In the genomic region with DNA sequence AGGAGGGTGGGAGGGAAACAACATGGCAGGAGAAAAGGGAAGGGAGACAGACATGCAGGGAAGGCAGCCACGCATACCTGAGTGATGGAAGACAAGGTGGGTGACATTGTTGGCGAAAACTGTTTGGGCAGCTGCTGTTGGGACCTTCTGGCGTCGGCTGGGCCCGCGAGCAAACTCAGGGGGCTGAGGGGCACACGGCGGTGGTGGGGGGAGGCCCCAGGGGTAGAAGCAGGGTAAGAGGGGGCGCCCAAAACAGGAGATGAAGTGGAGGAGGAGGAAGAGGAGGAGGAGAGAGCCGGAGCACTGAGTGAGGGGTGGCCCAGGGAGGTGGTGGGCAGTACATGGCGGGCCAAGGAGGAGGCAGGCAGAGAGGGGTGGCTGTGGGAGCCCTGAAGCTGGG, we compare ENCODE assay signal across 2 cellular contexts.
TF ChIP-seq lines count a peak whose summit lies in the region.

No MANE protein-coding gene starts in this region.

TF ChIP-seq in K562, 482 proteins besides CTCF, POLR2A, EP300 and RAD21:
- TF ChIP-seq ZNF140 (CRISPR knock-in tag; IDR thresholded peaks at IDR 0.05) = no peak
- TF ChIP-seq, protein P1, sequence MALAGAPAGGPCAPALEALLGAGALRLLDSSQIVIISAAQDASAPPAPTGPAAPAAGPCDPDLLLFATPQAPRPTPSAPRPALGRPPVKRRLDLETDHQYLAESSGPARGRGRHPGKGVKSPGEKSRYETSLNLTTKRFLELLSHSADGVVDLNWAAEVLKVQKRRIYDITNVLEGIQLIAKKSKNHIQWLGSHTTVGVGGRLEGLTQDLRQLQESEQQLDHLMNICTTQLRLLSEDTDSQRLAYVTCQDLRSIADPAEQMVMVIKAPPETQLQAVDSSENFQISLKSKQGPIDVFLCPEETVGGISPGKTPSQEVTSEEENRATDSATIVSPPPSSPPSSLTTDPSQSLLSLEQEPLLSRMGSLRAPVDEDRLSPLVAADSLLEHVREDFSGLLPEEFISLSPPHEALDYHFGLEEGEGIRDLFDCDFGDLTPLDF (CRISPR knock-in tag; IDR thresholded peaks at IDR 0.05) = no peak
- TF ChIP-seq RBFOX2 (IDR thresholded peaks at IDR 0.05; ENCODE audit: low read depth, low read length) = 0 out of 2 replicates have a peak, but pooled peaks have one; percentile 23
- no peak for TF ChIP-seq GTF2A2 (tag; IDR thresholded peaks at IDR 0.05)

TF ChIP-seq in WTC11, 78 proteins besides CTCF, POLR2A, EP300 and RAD21:
- TF ChIP-seq, protein P2, sequence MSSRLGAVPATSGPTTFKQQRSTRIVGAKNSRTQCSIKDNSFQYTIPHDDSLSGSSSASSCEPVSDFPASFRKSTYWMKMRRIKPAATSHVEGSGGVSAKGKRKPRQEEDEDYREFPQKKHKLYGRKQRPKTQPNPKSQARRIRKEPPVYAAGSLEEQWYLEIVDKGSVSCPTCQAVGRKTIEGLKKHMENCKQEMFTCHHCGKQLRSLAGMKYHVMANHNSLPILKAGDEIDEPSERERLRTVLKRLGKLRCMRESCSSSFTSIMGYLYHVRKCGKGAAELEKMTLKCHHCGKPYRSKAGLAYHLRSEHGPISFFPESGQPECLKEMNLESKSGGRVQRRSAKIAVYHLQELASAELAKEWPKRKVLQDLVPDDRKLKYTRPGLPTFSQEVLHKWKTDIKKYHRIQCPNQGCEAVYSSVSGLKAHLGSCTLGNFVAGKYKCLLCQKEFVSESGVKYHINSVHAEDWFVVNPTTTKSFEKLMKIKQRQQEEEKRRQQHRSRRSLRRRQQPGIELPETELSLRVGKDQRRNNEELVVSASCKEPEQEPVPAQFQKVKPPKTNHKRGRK (CRISPR knock-in tag; IDR thresholded peaks at IDR 0.05; ENCODE audit: borderline replicate concordance) = no peak
- TF ChIP-seq, protein P3, sequence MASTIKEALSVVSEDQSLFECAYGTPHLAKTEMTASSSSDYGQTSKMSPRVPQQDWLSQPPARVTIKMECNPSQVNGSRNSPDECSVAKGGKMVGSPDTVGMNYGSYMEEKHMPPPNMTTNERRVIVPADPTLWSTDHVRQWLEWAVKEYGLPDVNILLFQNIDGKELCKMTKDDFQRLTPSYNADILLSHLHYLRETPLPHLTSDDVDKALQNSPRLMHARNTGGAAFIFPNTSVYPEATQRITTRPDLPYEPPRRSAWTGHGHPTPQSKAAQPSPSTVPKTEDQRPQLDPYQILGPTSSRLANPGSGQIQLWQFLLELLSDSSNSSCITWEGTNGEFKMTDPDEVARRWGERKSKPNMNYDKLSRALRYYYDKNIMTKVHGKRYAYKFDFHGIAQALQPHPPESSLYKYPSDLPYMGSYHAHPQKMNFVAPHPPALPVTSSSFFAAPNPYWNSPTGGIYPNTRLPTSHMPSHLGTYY (CRISPR knock-in tag; IDR thresholded peaks at IDR 0.05) = no peak
- TF ChIP-seq, protein P1 (CRISPR knock-in tag; IDR thresholded peaks at IDR 0.05) = no peak
- TF ChIP-seq, protein P4, sequence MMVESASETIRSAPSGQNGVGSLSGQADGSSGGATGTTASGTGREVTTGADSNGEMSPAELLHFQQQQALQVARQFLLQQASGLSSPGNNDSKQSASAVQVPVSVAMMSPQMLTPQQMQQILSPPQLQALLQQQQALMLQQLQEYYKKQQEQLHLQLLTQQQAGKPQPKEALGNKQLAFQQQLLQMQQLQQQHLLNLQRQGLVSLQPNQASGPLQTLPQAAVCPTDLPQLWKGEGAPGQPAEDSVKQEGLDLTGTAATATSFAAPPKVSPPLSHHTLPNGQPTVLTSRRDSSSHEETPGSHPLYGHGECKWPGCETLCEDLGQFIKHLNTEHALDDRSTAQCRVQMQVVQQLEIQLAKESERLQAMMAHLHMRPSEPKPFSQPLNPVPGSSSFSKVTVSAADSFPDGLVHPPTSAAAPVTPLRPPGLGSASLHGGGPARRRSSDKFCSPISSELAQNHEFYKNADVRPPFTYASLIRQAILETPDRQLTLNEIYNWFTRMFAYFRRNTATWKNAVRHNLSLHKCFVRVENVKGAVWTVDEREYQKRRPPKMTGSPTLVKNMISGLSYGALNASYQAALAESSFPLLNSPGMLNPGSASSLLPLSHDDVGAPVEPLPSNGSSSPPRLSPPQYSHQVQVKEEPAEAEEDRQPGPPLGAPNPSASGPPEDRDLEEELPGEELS (CRISPR knock-in tag; IDR thresholded peaks at IDR 0.05) = no peak
- TF ChIP-seq FOXK1 (CRISPR knock-in tag; IDR thresholded peaks at IDR 0.05) (no peak), RELA (CRISPR knock-in tag; IDR thresholded peaks at IDR 0.05; ENCODE audit: borderline replicate concordance) (no peak), ZNF232 (CRISPR knock-in tag; IDR thresholded peaks at IDR 0.05) (no peak), KAT7 (CRISPR knock-in tag; IDR thresholded peaks at IDR 0.05; ENCODE audit: borderline replicate concordance) (no peak), ZNF121 (CRISPR knock-in tag; IDR thresholded peaks at IDR 0.05) (no peak), CREB1 (CRISPR knock-in tag; IDR thresholded peaks at IDR 0.05) (no peak), ETV6 (CRISPR knock-in tag; IDR thresholded peaks at IDR 0.05) (no peak), GTF2I (CRISPR knock-in tag; conservative IDR thresholded peaks at IDR 0.05) (no peak), ZNF423 (CRISPR knock-in tag; IDR thresholded peaks at IDR 0.05) (no peak), NFATC4 (CRISPR knock-in tag; IDR thresholded peaks at IDR 0.05) (no peak)
- TF ChIP-seq, protein P5, sequence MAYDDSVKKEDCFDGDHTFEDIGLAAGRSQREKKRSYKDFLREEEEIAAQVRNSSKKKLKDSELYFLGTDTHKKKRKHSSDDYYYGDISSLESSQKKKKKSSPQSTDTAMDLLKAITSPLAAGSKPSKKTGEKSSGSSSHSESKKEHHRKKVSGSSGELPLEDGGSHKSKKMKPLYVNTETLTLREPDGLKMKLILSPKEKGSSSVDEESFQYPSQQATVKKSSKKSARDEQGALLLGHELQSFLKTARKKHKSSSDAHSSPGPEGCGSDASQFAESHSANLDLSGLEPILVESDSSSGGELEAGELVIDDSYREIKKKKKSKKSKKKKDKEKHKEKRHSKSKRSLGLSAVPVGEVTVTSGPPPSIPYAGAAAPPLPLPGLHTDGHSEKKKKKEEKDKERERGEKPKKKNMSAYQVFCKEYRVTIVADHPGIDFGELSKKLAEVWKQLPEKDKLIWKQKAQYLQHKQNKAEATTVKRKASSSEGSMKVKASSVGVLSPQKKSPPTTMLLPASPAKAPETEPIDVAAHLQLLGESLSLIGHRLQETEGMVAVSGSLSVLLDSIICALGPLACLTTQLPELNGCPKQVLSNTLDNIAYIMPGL (CRISPR knock-in tag; IDR thresholded peaks at IDR 0.05) = no peak
- TF ChIP-seq, protein P6, sequence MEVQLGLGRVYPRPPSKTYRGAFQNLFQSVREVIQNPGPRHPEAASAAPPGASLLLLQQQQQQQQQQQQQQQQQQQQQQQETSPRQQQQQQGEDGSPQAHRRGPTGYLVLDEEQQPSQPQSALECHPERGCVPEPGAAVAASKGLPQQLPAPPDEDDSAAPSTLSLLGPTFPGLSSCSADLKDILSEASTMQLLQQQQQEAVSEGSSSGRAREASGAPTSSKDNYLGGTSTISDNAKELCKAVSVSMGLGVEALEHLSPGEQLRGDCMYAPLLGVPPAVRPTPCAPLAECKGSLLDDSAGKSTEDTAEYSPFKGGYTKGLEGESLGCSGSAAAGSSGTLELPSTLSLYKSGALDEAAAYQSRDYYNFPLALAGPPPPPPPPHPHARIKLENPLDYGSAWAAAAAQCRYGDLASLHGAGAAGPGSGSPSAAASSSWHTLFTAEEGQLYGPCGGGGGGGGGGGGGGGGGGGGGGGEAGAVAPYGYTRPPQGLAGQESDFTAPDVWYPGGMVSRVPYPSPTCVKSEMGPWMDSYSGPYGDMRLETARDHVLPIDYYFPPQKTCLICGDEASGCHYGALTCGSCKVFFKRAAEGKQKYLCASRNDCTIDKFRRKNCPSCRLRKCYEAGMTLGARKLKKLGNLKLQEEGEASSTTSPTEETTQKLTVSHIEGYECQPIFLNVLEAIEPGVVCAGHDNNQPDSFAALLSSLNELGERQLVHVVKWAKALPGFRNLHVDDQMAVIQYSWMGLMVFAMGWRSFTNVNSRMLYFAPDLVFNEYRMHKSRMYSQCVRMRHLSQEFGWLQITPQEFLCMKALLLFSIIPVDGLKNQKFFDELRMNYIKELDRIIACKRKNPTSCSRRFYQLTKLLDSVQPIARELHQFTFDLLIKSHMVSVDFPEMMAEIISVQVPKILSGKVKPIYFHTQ (CRISPR knock-in tag; IDR thresholded peaks at IDR 0.05) = no peak
